Comparison of ENCODE assay signal across 19 cellular contexts in genomic region chr1:172815740-172816139, GRCh38.
"Had no signal": no experiment of that assay in that cellular context is flagged by ENCODE, and none has a peak within 500 bp of the region (broad histone marks: within the 10 kb centered on the region; RNA-seq: fewer than 3 reads in every experiment).

No MANE protein-coding gene starts in this region.

- H3K9me3 ChIP-seq: ascending aorta, gastrocnemius medialis, neutrophil, tibial artery had no signal

- FAIRE-seq: urothelium cell line had no signal

- H3K36me3 ChIP-seq: ascending aorta, cardiac muscle cell, gastrocnemius medialis, neutrophil, tibial artery had no signal

- DNase-seq: activated CD4-positive, alpha-beta T cell treated with anti-CD3 and anti-CD28 coated beads, Interleukin-2, amount 50 U/mL, for 1 hour; activated CD8-positive, alpha-beta memory T cell treated with anti-CD3 and anti-CD28 coated beads, Interleukin-2, amount 50 U/mL, for 4 hours; activated effector memory CD4-positive, alpha-beta T cell treated with Interleukin-2 at 50 U/mL for 16 hours; activated naive CD4-positive, alpha-beta T cell treated with anti-CD3 and anti-CD28 coated beads, Interleukin-2, amount 50 U/mL, for 16 hours; activated T-cell treated with anti-CD3 and anti-CD28 coated beads, Interleukin-2, amount 50 U/mL, for 4 hours; gastrocnemius medialis; head of caudate nucleus; mesenchymal stem cell; mucosa of descending colon; naive thymus-derived CD4-positive, alpha-beta T cell; retina; stimulated activated naive CD4-positive, alpha-beta T cell; T1000; tibial artery had no signal

- H3K4me3 Mint-ChIP-seq: activated T-cell treated with anti-CD3 and anti-CD28 coated beads, Interleukin-2, amount 50 U/mL, for 4 hours; naive thymus-derived CD4-positive, alpha-beta T cell had no signal

- H3K27ac ChIP-seq: ascending aorta, cardiac muscle cell, epithelial cell of prostate, gastrocnemius medialis, neutrophil, tibial artery had no signal

- ATAC-seq: activated T-cell treated with anti-CD3 and anti-CD28 coated beads, Interleukin-2, amount 50 U/mL, for 4 hours; gastrocnemius medialis; mucosa of descending colon; naive thymus-derived CD4-positive, alpha-beta T cell had no signal

- H3K4me1 ChIP-seq: ascending aorta had no signal

- H3K27me3 ChIP-seq: ascending aorta, cardiac muscle cell, gastrocnemius medialis, neutrophil, tibial artery had no signal

- H3K4me3 ChIP-seq: ascending aorta, cardiac muscle cell, gastrocnemius medialis, mucosa of descending colon, tibial artery had no signal
